ENCODE assay signal across 9 cellular contexts in genomic region chr17:73952498-73953205, GRCh38.
DNase-seq lines count a peak whose midpoint lies in the region; ATAC-seq, FAIRE-seq and TF ChIP-seq lines count a peak whose summit lies in the region.
"Had no signal": no experiment of that assay in that cellular context is flagged by ENCODE, and none has a peak within 500 bp of the region (broad histone marks: within the 10 kb centered on the region; RNA-seq: fewer than 3 reads in every experiment).

No MANE protein-coding gene starts in this region.

- H3K36me3 ChIP-seq in iPS-20b (ENCODE audit: insufficient read depth, low read depth, low read length): no peaks in the 10 kb centered on the region
- H3K36me3 ChIP-seq: HAP-1 had no signal

- H3K9me3 ChIP-seq in iPS-20b (ENCODE audit: insufficient read depth, low read depth, low read length): no peaks in the 10 kb centered on the region
- H3K9me3 ChIP-seq: HAP-1 had no signal

- peaks cover 55% of the 10 kb centered on the region for H3K27me3 ChIP-seq in iPS-20b (ENCODE audit: insufficient read depth, low read length)

- peaks cover 8% of the 10 kb centered on the region; the same call in 1 of the 2 replicates for H3K4me1 ChIP-seq in iPS-20b (ENCODE audit: insufficient read depth, low read length)
- H3K4me1 ChIP-seq: HAP-1 had no signal

- no peak for FAIRE-seq in D721Med (lab: Jason Lieb, UNC)

- DNase-seq in D721Med (ENCODE audit: insufficient read length, low spot score) (peak; percentile 69), NCI-H510A (lab: John Stamatoyannopoulos, UW) (peak; percentile 61), foreskin fibroblast (no peak)
- DNase-seq in activated naive CD4-positive, alpha-beta T cell treated with Interleukin-2 at 50 U/mL for 16 hours: peak; percentile 22
- DNase-seq in stimulated activated CD4-positive, alpha-beta T cell treated with anti-CD3 and anti-CD28 coated beads, Interleukin-2, amount 100 ng/mL, for 24 hours: peak; percentile 24 to 57

- no peak overlapping the region for H3K27ac ChIP-seq in iPS-20b (ENCODE audit: low read length)

- TF ChIP-seq CTCF in D721Med (IDR thresholded peaks at IDR 0.05; ENCODE audit: insufficient read depth, missing control alignments) (peak; percentile 40), foreskin fibroblast (IDR thresholded peaks at IDR 0.05; ENCODE audit: low read depth, low read length) (no peak)

- ATAC-seq in GM21447 (IDR thresholded peaks at IDR 0.05; ENCODE audit: unreplicated experiment): no peak
- no peak for ATAC-seq in HG03280 (IDR thresholded peaks at IDR 0.05; ENCODE audit: unreplicated experiment)

- peak overlapping the region; percentile 66 for H3K4me3 ChIP-seq in iPS-20b (ENCODE audit: low read length)
- H3K4me3 ChIP-seq in foreskin fibroblast (ENCODE audit: low read depth in 1 of 2, low read length in 2 of 2): no peak overlapping the region
- H3K4me3 ChIP-seq: HAP-1 had no signal

- H3K9ac ChIP-seq in iPS-20b (ENCODE audit: low read depth, low read length): peak overlapping the region; percentile 65; the same call in 1 of the 2 replicates

Comparison
In these comparisons a context has a peak if more than half of its experiments do, and no peak if none do; other contexts are left out.
1. DNase-seq: peak in D721Med (single experiment), NCI-H510A (single experiment), activated naive CD4-positive, alpha-beta T cell treated with Interleukin-2 at 50 U/mL for 16 hours (single experiment) and stimulated activated CD4-positive, alpha-beta T cell treated with anti-CD3 and anti-CD28 coated beads, Interleukin-2, amount 100 ng/mL, for 24 hours (2 of 2); none in foreskin fibroblast (0 of 2).